12 cellular contexts compared by ENCODE assay signal in genomic region chr16:75254359-75254837, GRCh38. TPM values are rescaled to one million over a fixed set of nuclear protein-coding genes. Genes with fewer than 3 reads are reported as not detected.
DNase-seq lines count a peak whose midpoint lies in the region; ATAC-seq and TF ChIP-seq lines count a peak whose summit lies in the region.
"Had no signal": no experiment of that assay in that cellular context is flagged by ENCODE, and none has a peak within 500 bp of the region (broad histone marks: within the 10 kb centered on the region; RNA-seq: fewer than 3 reads in every experiment).

No MANE protein-coding gene starts in this region.

- intact Hi-C loops in ovary (cut with DNase I): no loop called here

- WGBS in endodermal cell (ENCODE audit: insufficient coverage in 1 of 2, insufficient read length in 1 of 2), 2 experiments: 60 to 74% methylated on average over 3 to 5 of the region's 5 CpGs
- WGBS in mesenchymal stem cell: 4% methylated on average over 3 of the region's 5 CpGs
- 59 to 69% (median 62%) methylated on average over 5 of the region's 5 CpGs for WGBS in ovary, 3 donors

- peak overlapping the region; percentile 83 to 87 for H3K18ac ChIP-seq in mesenchymal stem cell (ENCODE audit: low read depth in 1 of 2, low read length in 2 of 2)

- H2BK15ac ChIP-seq in mesenchymal stem cell (ENCODE audit: low read depth, poor library complexity, severe bottlenecking): no peak overlapping the region

- peak overlapping the region; percentile 19 for H3K4me2 ChIP-seq in mesenchymal stem cell (ENCODE audit: low read length, poor library complexity, severe bottlenecking)
- H3K4me2 ChIP-seq: BLaER1 had no signal

- H2BK120ac ChIP-seq in mesenchymal stem cell (ENCODE audit: low read depth, low read length): peak overlapping the region; percentile 69

- peak overlapping the region; percentile 93 for H2AK5ac ChIP-seq in mesenchymal stem cell (ENCODE audit: low read length, severe bottlenecking)

- TF ChIP-seq EP300 in ovary (IDR thresholded peaks at IDR 0.05): no peak

- H3K27ac ChIP-seq in 22Rv1: peak overlapping the region; percentile 75
- H3K27ac ChIP-seq in endodermal cell (ENCODE audit: low read depth, low read length): no peak overlapping the region
- peak overlapping the region; percentile 98 for H3K27ac ChIP-seq in mesenchymal stem cell (ENCODE audit: low read length, poor library complexity, severe bottlenecking)
- H3K27ac ChIP-seq in ovary: no peak overlapping the region
- H3K27ac ChIP-seq: BLaER1, VCaP had no signal

- H3K4ac ChIP-seq in mesenchymal stem cell (ENCODE audit: low read depth in 1 of 2, low read length in 2 of 2): peak overlapping the region in 1 of 2 experiments; percentile 62

- H3K4me3 Mint-ChIP-seq in endodermal cell: no peak overlapping the region
- H3K4me3 Mint-ChIP-seq in natural killer cell treated with Interleukin-12 subunit alpha and Interleukin-12 subunit beta and Interleukin-15 and Interleukin-18, amount 100 ng/mL, for 72 hours: no peak overlapping the region

- H3K9me3 ChIP-seq in endodermal cell (ENCODE audit: control insufficient read depth, low read length) (no peaks in the 10 kb centered on the region), mesenchymal stem cell (ENCODE audit: control insufficient read depth, low read length) (no peaks in the 10 kb centered on the region), ovary (no peaks in the 10 kb centered on the region)
- H3K9me3 ChIP-seq: BLaER1 had no signal

- H3K36me3 Mint-ChIP-seq in endodermal cell (ENCODE audit: low read depth): no peaks in the 10 kb centered on the region
- no peaks in the 10 kb centered on the region for H3K36me3 Mint-ChIP-seq in natural killer cell treated with Interleukin-12 subunit alpha and Interleukin-12 subunit beta and Interleukin-15 and Interleukin-18, amount 100 ng/mL, for 72 hours

- H3K9ac ChIP-seq in endodermal cell (ENCODE audit: extremely low read depth, low read length, poor library complexity, severe bottlenecking): no peak overlapping the region
- H3K9ac ChIP-seq in mesenchymal stem cell (ENCODE audit: low read length): no peak overlapping the region
- H3K9ac ChIP-seq: BLaER1 had no signal

- H3K27ac Mint-ChIP-seq in endodermal cell: peak overlapping the region; percentile 72
- no peak overlapping the region for H3K27ac Mint-ChIP-seq in natural killer cell treated with Interleukin-12 subunit alpha and Interleukin-12 subunit beta and Interleukin-15 and Interleukin-18, amount 100 ng/mL, for 72 hours

- H3K27me3 ChIP-seq in endodermal cell (ENCODE audit: control insufficient read depth, insufficient read depth, low read length, poor library complexity, severe bottlenecking) (no peaks in the 10 kb centered on the region), mesenchymal stem cell (ENCODE audit: control insufficient read depth in 1 of 2, insufficient read depth in 1 of 2, low read length in 2 of 2) (no peaks in the 10 kb centered on the region), ovary (no peaks in the 10 kb centered on the region)

- no peak overlapping the region for H3K14ac ChIP-seq in mesenchymal stem cell (ENCODE audit: low read length in 2 of 2)

- H4K91ac ChIP-seq in mesenchymal stem cell (ENCODE audit: low read length): peak overlapping the region; percentile 96

- H3K79me1 ChIP-seq in mesenchymal stem cell (replicated peaks; ENCODE audit: low read length, poor library complexity, severe bottlenecking): no peaks in the 10 kb centered on the region

- H2BK12ac ChIP-seq in mesenchymal stem cell (ENCODE audit: low read length in 2 of 2): peak overlapping the region; percentile 45 to 95

- no peak overlapping the region for H2BK5ac ChIP-seq in mesenchymal stem cell (ENCODE audit: low read depth, low read length, poor library complexity, severe bottlenecking)

- TF ChIP-seq CTCF in 22Rv1 (IDR thresholded peaks at IDR 0.05) (no peak), LNCaP clone FGC (IDR thresholded peaks at IDR 0.05; ENCODE audit: control insufficient read depth, extremely low read depth, insufficient read depth) (no peak), endodermal cell (conservative IDR thresholded peaks at IDR 0.05) (no peak), ovary (IDR thresholded peaks at IDR 0.05) (no peak)

- H3K9me3 Mint-ChIP-seq in endodermal cell: no peaks in the 10 kb centered on the region
- no peaks in the 10 kb centered on the region for H3K9me3 Mint-ChIP-seq in natural killer cell treated with Interleukin-12 subunit alpha and Interleukin-12 subunit beta and Interleukin-15 and Interleukin-18, amount 100 ng/mL, for 72 hours

- H2AFZ ChIP-seq in mesenchymal stem cell (ENCODE audit: low read depth, low read length): no peak overlapping the region

- H3K27me3 Mint-ChIP-seq in endodermal cell (ENCODE audit: insufficient read depth): no peaks in the 10 kb centered on the region
- peaks cover 17 to 34% of the 10 kb centered on the region in 2 donors for H3K27me3 Mint-ChIP-seq in natural killer cell treated with Interleukin-12 subunit alpha and Interleukin-12 subunit beta and Interleukin-15 and Interleukin-18, amount 100 ng/mL, for 72 hours

- TF ChIP-seq POLR2A in ovary (IDR thresholded peaks at IDR 0.05): no peak

- H3K36me3 ChIP-seq in endodermal cell (ENCODE audit: control insufficient read depth, insufficient read depth, low read length) (no peaks in the 10 kb centered on the region), mesenchymal stem cell (ENCODE audit: control insufficient read depth in 1 of 2, insufficient read depth in 2 of 2, low read depth in 1 of 2, low read length in 2 of 2) (peaks cover 0 to 29% of the 10 kb centered on the region in 2 experiments), ovary (no peaks in the 10 kb centered on the region)
- H3K36me3 ChIP-seq: BLaER1 had no signal

- H3K4me1 Mint-ChIP-seq in endodermal cell: peaks cover 27% of the 10 kb centered on the region
- H3K4me1 Mint-ChIP-seq in natural killer cell treated with Interleukin-12 subunit alpha and Interleukin-12 subunit beta and Interleukin-15 and Interleukin-18, amount 100 ng/mL, for 72 hours (ENCODE audit: low read depth in 2 of 2): no peaks in the 10 kb centered on the region

- DNase-seq in LNCaP clone FGC (ENCODE audit: low read depth) (peak; percentile 90), endodermal cell (peak; percentile 88), mesenchymal stem cell (peak; percentile 99), NCI-H1092 treated with DMSO at 0.1 percent for 48 hours (lab: John Stamatoyannopoulos, UW) (no peak), ovary (no peak), NCI-H2171 (lab: John Stamatoyannopoulos, UW) (no peak)
- no peak for DNase-seq in natural killer cell treated with Interleukin-12 subunit alpha and Interleukin-12 subunit beta and Interleukin-15 and Interleukin-18, amount 100 ng/mL, for 72 hours (ENCODE audit: low spot score)

- ATAC-seq in natural killer cell treated with Interleukin-12 subunit alpha and Interleukin-12 subunit beta and Interleukin-15 and Interleukin-18, amount 100 ng/mL, for 72 hours: no peak

- no peak overlapping the region for H3K4me3 ChIP-seq in LNCaP clone FGC (ENCODE audit: low read depth, low read length)
- no peak overlapping the region for H3K4me3 ChIP-seq in endodermal cell (ENCODE audit: low read length)
- no peak overlapping the region for H3K4me3 ChIP-seq in mesenchymal stem cell (ENCODE audit: insufficient read depth in 1 of 2, low read depth in 1 of 2, low read length in 2 of 2)
- no peak overlapping the region for H3K4me3 ChIP-seq in ovary
- H3K4me3 ChIP-seq: BLaER1 had no signal

- no peak overlapping the region for H3K23ac ChIP-seq in mesenchymal stem cell (ENCODE audit: low read length in 2 of 2)

- H3K4me1 ChIP-seq in endodermal cell (ENCODE audit: control insufficient read depth, insufficient read depth, low read length) (peaks cover 29% of the 10 kb centered on the region), mesenchymal stem cell (ENCODE audit: control insufficient read depth, insufficient read depth, low read depth, low read length) (peaks cover 76% of the 10 kb centered on the region), ovary (ENCODE audit: insufficient read depth) (peaks cover 44% of the 10 kb centered on the region)

- peak overlapping the region; percentile 74 for H4K8ac ChIP-seq in mesenchymal stem cell (ENCODE audit: low read length)

RNA-seq across cellular contexts. Expression of gene BCAR1, which starts 3.0 kb away (rescaled TPM):
- total RNA-seq in endodermal cell (10 to 100 TPM; 56.2 to 74.3 TPM), ovary (10 to 100 TPM; 22.2 to 90.2 (median 47.4) TPM)
- polyA plus RNA-seq in endodermal cell (2013, experiment 1 of 2): 38.6 TPM
- 33.2 TPM for polyA plus RNA-seq in endodermal cell (2013, experiment 2 of 2)
- 169 TPM for polyA plus RNA-seq in mesenchymal stem cell (2013, experiment 1 of 2)
- polyA plus RNA-seq in mesenchymal stem cell (2013, experiment 2 of 2): 176 TPM
- total RNA-seq in natural killer cell treated with Interleukin-12 subunit alpha and Interleukin-12 subunit beta and Interleukin-15 and Interleukin-18, amount 100 ng/mL, for 72 hours: not detected
- 10 to 100 TPM in 1 of 2 donors, 1 to 10 TPM in 1; 2.4 to 30.3 TPM for polyA plus RNA-seq in ovary

RNA-seq across cellular contexts. Expression of gene CTRB1, which starts 35.6 kb away (rescaled TPM):
- not detected for total RNA-seq in endodermal cell
- polyA plus RNA-seq in endodermal cell (2013, experiment 1 of 2): not detected
- not detected for polyA plus RNA-seq in endodermal cell (2013, experiment 2 of 2)
- not detected for polyA plus RNA-seq in mesenchymal stem cell (2013, experiment 1 of 2)
- polyA plus RNA-seq in mesenchymal stem cell (2013, experiment 2 of 2): not detected
- total RNA-seq in natural killer cell treated with Interleukin-12 subunit alpha and Interleukin-12 subunit beta and Interleukin-15 and Interleukin-18, amount 100 ng/mL, for 72 hours: not detected
- total RNA-seq in ovary: 10 to 100 TPM in 2 of 7 donors, 1 to 10 TPM in 1, under 1 TPM in 2, not detected in 2; 0.67 to 14.7 (median 3.1) TPM
- polyA plus RNA-seq in ovary: not detected
- total RNA-seq: dermis microvascular lymphatic vessel endothelial cell, pulmonary artery endothelial cell had no signal

RNA-seq across cellular contexts. Expression of gene CTRB2, which starts 47.4 kb away (rescaled TPM):
- total RNA-seq in endodermal cell: not detected
- not detected for polyA plus RNA-seq in endodermal cell (2013, experiment 1 of 2)
- polyA plus RNA-seq in endodermal cell (2013, experiment 2 of 2): not detected
- polyA plus RNA-seq in mesenchymal stem cell (2013, experiment 1 of 2): not detected
- not detected for polyA plus RNA-seq in mesenchymal stem cell (2013, experiment 2 of 2)
- total RNA-seq in natural killer cell treated with Interleukin-12 subunit alpha and Interleukin-12 subunit beta and Interleukin-15 and Interleukin-18, amount 100 ng/mL, for 72 hours: not detected
- total RNA-seq in ovary: 10 to 100 TPM in 2 of 7 donors, 1 to 10 TPM in 1, under 1 TPM in 1, not detected in 3; 0.62 to 28.7 (median 11.6) TPM
- 1 to 10 TPM in 1 of 2 donors, not detected in 1; 1.1 TPM for polyA plus RNA-seq in ovary
- total RNA-seq: dermis microvascular lymphatic vessel endothelial cell, pulmonary artery endothelial cell had no signal

Comparison
In these comparisons a context has a peak if more than half of its experiments do, and no peak if none do; other contexts are left out.
1. H3K27ac ChIP-seq: peak in 22Rv1 (single experiment) and mesenchymal stem cell (single experiment); none in endodermal cell (single experiment) and ovary (0 of 2).
2. DNase-seq: peak in LNCaP clone FGC (single experiment), endodermal cell (single experiment) and mesenchymal stem cell (single experiment); none in NCI-H1092 treated with DMSO at 0.1 percent for 48 hours (single experiment), natural killer cell treated with Interleukin-12 subunit alpha and Interleukin-12 subunit beta and Interleukin-15 and Interleukin-18, amount 100 ng/mL, for 72 hours (single experiment), ovary (0 of 5) and NCI-H2171 (single experiment).
3. RNA of gene BCAR1, which starts 3.0 kb away (total RNA-seq): 56.2 to 74.3 TPM in endodermal cell and 22.2 to 90.2 TPM in ovary; not detected in natural killer cell treated with Interleukin-12 subunit alpha and Interleukin-12 subunit beta and Interleukin-15 and Interleukin-18, amount 100 ng/mL, for 72 hours; every median in the first group is over 10 times any median in the second.